20 cellular contexts compared by ENCODE assay signal in the genomic region with DNA sequence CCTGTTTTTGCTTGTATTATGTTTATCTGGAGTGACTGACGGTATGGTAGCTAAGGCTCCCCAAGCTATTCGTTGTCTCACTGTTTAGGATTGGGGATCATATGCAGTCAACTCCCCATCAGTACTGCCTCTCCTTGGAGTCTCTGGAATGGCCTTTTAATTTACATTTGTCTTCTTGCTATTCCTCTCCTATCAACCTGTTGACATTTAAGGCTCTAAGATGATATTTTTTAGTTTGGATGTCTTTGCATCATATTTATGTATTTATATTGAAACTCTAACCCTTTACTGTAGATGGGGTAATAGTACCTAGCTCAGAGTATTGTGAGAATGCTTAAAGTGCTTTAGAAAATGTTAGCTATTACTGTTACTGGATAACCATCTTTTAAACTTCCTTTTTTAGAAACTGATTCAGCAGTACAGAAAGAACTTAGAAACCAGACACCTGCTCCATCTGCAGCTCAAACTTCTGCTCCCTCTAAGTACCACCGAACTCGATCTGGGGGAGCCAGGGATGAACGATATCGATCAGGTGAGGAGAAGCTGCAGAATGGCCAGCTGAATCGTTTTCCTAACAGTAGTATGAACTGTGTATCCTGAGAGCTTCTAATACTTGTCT.
"Had no signal": no experiment of that assay in that cellular context is flagged by ENCODE, and none has a peak within 500 bp of the region (broad histone marks: within the 10 kb centered on the region; RNA-seq: fewer than 3 reads in every experiment).

No MANE protein-coding gene starts in this region.

- H3K4me3 ChIP-seq: lower lobe of right lung, spleen had no signal

- H3K36me3 Mint-ChIP-seq: natural killer cell treated with Interleukin-12 subunit alpha and Interleukin-12 subunit beta and Interleukin-15 and Interleukin-18, amount 100 ng/mL, for 72 hours had no signal

- H3K27me3 ChIP-seq: spleen had no signal

- H2AFZ ChIP-seq: parathyroid adenoma had no signal

- H3K79me2 ChIP-seq: parathyroid adenoma had no signal

- H3K4me3 Mint-ChIP-seq: activated B cell treated with CpG ODN at 0.5 μM for 24 hours; activated CD4-positive, alpha-beta memory T cell treated with anti-CD3 and anti-CD28 coated beads for 36 hours; activated naive CD8-positive, alpha-beta T cell treated with anti-CD3 and anti-CD28 coated beads, Interleukin-2, amount 50 U/mL, for 24 hours; activated T-helper 17 cell treated with anti-CD3 and anti-CD28 coated beads, Interleukin-2, amount 50 U/mL, for 72 hours; brain; natural killer cell treated with Interleukin-12 subunit alpha and Interleukin-12 subunit beta and Interleukin-15 and Interleukin-18, amount 100 ng/mL, for 72 hours had no signal

- H3K9ac ChIP-seq: parathyroid adenoma had no signal

- H3K4me1 Mint-ChIP-seq: activated T-helper 17 cell treated with anti-CD3 and anti-CD28 coated beads, Interleukin-2, amount 50 U/mL, for 72 hours had no signal

- DNase-seq: activated B cell treated with CpG ODN at 0.5 μM for 24 hours; activated CD4-positive, alpha-beta memory T cell treated with anti-CD3 and anti-CD28 coated beads for 36 hours; activated CD4-positive, alpha-beta T cell treated with anti-CD3 and anti-CD28 coated beads for 4 hours; activated naive CD4-positive, alpha-beta T cell treated with Interleukin-2 at 50 U/mL for 16 hours; activated naive CD8-positive, alpha-beta T cell treated with anti-CD3 and anti-CD28 coated beads, Interleukin-2, amount 50 U/mL, for 24 hours; activated T-cell treated with anti-CD3 and anti-CD28 coated beads for 4 hours; anterior cingulate cortex; caudate nucleus; erythroblast; head of caudate nucleus; lower lobe of right lung; retina; spleen; stimulated activated CD8-positive, alpha-beta memory T cell treated with anti-CD3 and anti-CD28 coated beads, Interleukin-4, amount 100 ng/mL, for 48 hours; stimulated activated naive CD4-positive, alpha-beta T cell treated with Interleukin-2 at 50 U/mL for 16 hours; trophoblast cell had no signal

- H3K27ac Mint-ChIP-seq: activated B cell treated with CpG ODN at 0.5 μM for 24 hours; activated CD4-positive, alpha-beta memory T cell treated with anti-CD3 and anti-CD28 coated beads for 36 hours; activated naive CD8-positive, alpha-beta T cell treated with anti-CD3 and anti-CD28 coated beads, Interleukin-2, amount 50 U/mL, for 24 hours; activated T-helper 17 cell treated with anti-CD3 and anti-CD28 coated beads, Interleukin-2, amount 50 U/mL, for 72 hours had no signal

- H3K27ac ChIP-seq: lower lobe of right lung, parathyroid adenoma, spleen had no signal

- ATAC-seq: activated naive CD8-positive, alpha-beta T cell treated with anti-CD3 and anti-CD28 coated beads, Interleukin-2, amount 50 U/mL, for 24 hours; activated T-helper 17 cell treated with anti-CD3 and anti-CD28 coated beads, Interleukin-2, amount 50 U/mL, for 72 hours; lower lobe of right lung; natural killer cell treated with Interleukin-12 subunit alpha and Interleukin-12 subunit beta and Interleukin-15 and Interleukin-18, amount 100 ng/mL, for 72 hours had no signal

- H3K27me3 Mint-ChIP-seq: activated B cell treated with CpG ODN at 0.5 μM for 24 hours; activated CD4-positive, alpha-beta memory T cell treated with anti-CD3 and anti-CD28 coated beads for 36 hours; activated naive CD8-positive, alpha-beta T cell treated with anti-CD3 and anti-CD28 coated beads, Interleukin-2, amount 50 U/mL, for 24 hours; activated T-helper 17 cell treated with anti-CD3 and anti-CD28 coated beads, Interleukin-2, amount 50 U/mL, for 72 hours; brain; natural killer cell treated with Interleukin-12 subunit alpha and Interleukin-12 subunit beta and Interleukin-15 and Interleukin-18, amount 100 ng/mL, for 72 hours had no signal

- H3K9me3 ChIP-seq: lower lobe of right lung, spleen had no signal

- H3K9me3 Mint-ChIP-seq: activated B cell treated with CpG ODN at 0.5 μM for 24 hours; activated CD4-positive, alpha-beta memory T cell treated with anti-CD3 and anti-CD28 coated beads for 36 hours; activated naive CD8-positive, alpha-beta T cell treated with anti-CD3 and anti-CD28 coated beads, Interleukin-2, amount 50 U/mL, for 24 hours; activated T-helper 17 cell treated with anti-CD3 and anti-CD28 coated beads, Interleukin-2, amount 50 U/mL, for 72 hours; brain; natural killer cell treated with Interleukin-12 subunit alpha and Interleukin-12 subunit beta and Interleukin-15 and Interleukin-18, amount 100 ng/mL, for 72 hours had no signal
